Comparison of ENCODE assay signal across 23 cellular contexts in genomic region chr4:4560136-4560535, GRCh38. TPM values are rescaled to one million over a fixed set of nuclear protein-coding genes. Genes with fewer than 3 reads are reported as not detected.
DNase-seq lines count a peak whose midpoint lies in the region; ATAC-seq, FAIRE-seq and TF ChIP-seq lines count a peak whose summit lies in the region.
"Had no signal": no experiment of that assay in that cellular context is flagged by ENCODE, and none has a peak within 500 bp of the region (broad histone marks: within the 10 kb centered on the region; RNA-seq: fewer than 3 reads in every experiment).

No MANE protein-coding gene starts in this region.

- no peak for FAIRE-seq in urothelium cell line (lab: Jason Lieb, UNC)
- FAIRE-seq: GM18507 had no signal

- H4K20me1 ChIP-seq in GM23338 (replicated peaks; ENCODE audit: insufficient read depth) = peaks cover 26% of the 10 kb centered on the region

- H3K9me3 Mint-ChIP-seq in MCF 10A (ENCODE audit: unreplicated experiment) = no peaks in the 10 kb centered on the region
- no peaks in the 10 kb centered on the region for H3K9me3 Mint-ChIP-seq in GM23338
- H3K9me3 Mint-ChIP-seq: CD8-positive, alpha-beta memory T cell had no signal

- H3K4me2 ChIP-seq in GM23338 = no peak overlapping the region

- no TSS peak for BruUV-seq in MCF 10A (replicated peaks; lab: Mats Ljungman, UMichigan)

- H3K27ac Mint-ChIP-seq in MCF 10A (ENCODE audit: low read depth, unreplicated experiment) (no peak overlapping the region), GM23338 (no peak overlapping the region)

- H3K36me3 ChIP-seq in breast epithelium (no peaks in the 10 kb centered on the region), GM23338 (ENCODE audit: insufficient read depth) (no peaks in the 10 kb centered on the region)
- H3K36me3 ChIP-seq: MG63 had no signal

- peak overlapping the region; percentile 65 to 66 for H3K27ac ChIP-seq in breast epithelium
- H3K27ac ChIP-seq in GM23338 (ENCODE audit: low read depth) = no peak overlapping the region

- H3K4me3 Mint-ChIP-seq in MCF 10A (ENCODE audit: unreplicated experiment) (no peak overlapping the region), GM23338 (no peak overlapping the region)
- H3K4me3 Mint-ChIP-seq: CD8-positive, alpha-beta memory T cell had no signal

- TF ChIP-seq CTCF in breast epithelium (IDR thresholded peaks at IDR 0.05) (no peak), MCF 10A (IDR thresholded peaks at IDR 0.05; ENCODE audit: unreplicated experiment) (no peak), choroid plexus epithelial cell (conservative IDR thresholded peaks at IDR 0.05; ENCODE audit: low read depth, low read length) (no peak), GM23338 (conservative IDR thresholded peaks at IDR 0.05; ENCODE audit: low read depth in 2 of 2) (no peak)

- H3K27me3 ChIP-seq in breast epithelium (no peaks in the 10 kb centered on the region), GM23338 (ENCODE audit: insufficient read depth) (no peaks in the 10 kb centered on the region)
- H3K27me3 ChIP-seq: MG63 had no signal

- POLR2A ChIA-PET in MCF 10A (lab: Yijun Ruan, JAX) = interaction anchor here (0.6 kb wide), 1 partner anchor 47 kb away, joined by 3 read pairs; no protein-coding TSS in a partner anchor

- no peaks in the 10 kb centered on the region for H3K9me2 ChIP-seq in GM23338 (ENCODE audit: insufficient read depth)

- no peaks in the 10 kb centered on the region for H3K9me3 ChIP-seq in breast epithelium
- H3K9me3 ChIP-seq: MG63 had no signal

- DNase-seq in breast epithelium (ENCODE audit: low spot score in 2 of 2) = no peak
- DNase-seq in MCF 10A (ENCODE audit: unreplicated experiment) = no peak
- peak; percentile 30 for DNase-seq in choroid plexus epithelial cell (ENCODE audit: low read depth)
- DNase-seq in iris pigment epithelial cell (ENCODE audit: low read depth) = peak; percentile 40
- DNase-seq in urothelium cell line (ENCODE audit: low spot score) = no peak
- no peak for DNase-seq in GM23338 (ENCODE audit: low spot score)
- no peak for DNase-seq in HUDEP-2 (lab: John Stamatoyannopoulos, UW; ENCODE audit: unreplicated experiment in 76 of 76)
- DNase-seq: 8988T; AML-193; C1 segment of cervical spinal cord; CD8-positive, alpha-beta memory T cell; DMS153; GDM1; Karpas-422; MG63; NCI-H1417 treated with DMSO at 0.1 percent for 48 hours; NCI-H187; NCI-H446; NCI-H526; OCI-M1; Right ventricle myocardium superior had no signal

- H3K27me3 Mint-ChIP-seq in MCF 10A (ENCODE audit: insufficient read depth, unreplicated experiment) (no peaks in the 10 kb centered on the region), GM23338 (ENCODE audit: insufficient read depth, low read depth, poor library complexity) (peaks cover 8% of the 10 kb centered on the region)
- H3K27me3 Mint-ChIP-seq: CD8-positive, alpha-beta memory T cell had no signal

- H3K36me3 Mint-ChIP-seq in MCF 10A (ENCODE audit: insufficient read depth, unreplicated experiment) = peaks cover 17% of the 10 kb centered on the region
- peaks cover 19% of the 10 kb centered on the region for H3K36me3 Mint-ChIP-seq in GM23338 (ENCODE audit: low read depth)

- H3K4me1 ChIP-seq in breast epithelium (no peaks in the 10 kb centered on the region), GM23338 (ENCODE audit: insufficient read depth) (no peaks in the 10 kb centered on the region)

- H2AFZ ChIP-seq in GM23338 = no peak overlapping the region

- no peaks in the 10 kb centered on the region for H3F3A ChIP-seq in GM23338 (replicated peaks; ENCODE audit: low read depth)

- intact Hi-C loops in breast epithelium (cut with DNase I; ENCODE audit: low total_unique reads) (no loop called here), MCF 10A (cut with micrococcal nuclease) (no loop called here)

- ATAC-seq in GM19463 (IDR thresholded peaks at IDR 0.05; ENCODE audit: unreplicated experiment) (no peak), GM23338 (no peak)

- CTCF ChIA-PET in MCF 10A (lab: Yijun Ruan, JAX) = interaction anchor here (0.7 to 1.0 kb wide), 2 partner anchors 56 to 67 kb away, joined by 3 read pairs; no protein-coding TSS in a partner anchor

- H3K4me1 Mint-ChIP-seq in MCF 10A (ENCODE audit: insufficient read depth, unreplicated experiment) (no peaks in the 10 kb centered on the region), GM23338 (no peaks in the 10 kb centered on the region)
- H3K4me1 Mint-ChIP-seq: CD8-positive, alpha-beta memory T cell had no signal

- H3K79me2 ChIP-seq in GM23338 (replicated peaks; ENCODE audit: insufficient read depth) = no peaks in the 10 kb centered on the region

- no peak for TF ChIP-seq POLR2A in breast epithelium (IDR thresholded peaks at IDR 0.05)

- H3K4me3 ChIP-seq in breast epithelium = peak overlapping the region in 2 of 3 donors; percentile 32 to 43
- H3K4me3 ChIP-seq in choroid plexus epithelial cell (ENCODE audit: low read depth, low read length) = no peak overlapping the region
- H3K4me3 ChIP-seq in GM23338 = no peak overlapping the region
- H3K4me3 ChIP-seq: MG63 had no signal

TF ChIP-seq in GM23338, 12 proteins besides CTCF, POLR2A, EP300 and RAD21 (continues in another document):
- TF ChIP-seq CREB1 (CRISPR knock-in tag; IDR thresholded peaks at IDR 0.05; ENCODE audit: low read depth) (no peak), ZNF331 (CRISPR knock-in tag; IDR thresholded peaks at IDR 0.05; ENCODE audit: low read depth) (no peak), JUNB (IDR thresholded peaks at IDR 0.05; ENCODE audit: unreplicated experiment) (no peak), STAT1 (IDR thresholded peaks at IDR 0.05; ENCODE audit: unreplicated experiment) (no peak), ETS1 (IDR thresholded peaks at IDR 0.05) (no peak), EZH2phosphoT487 (IDR thresholded peaks at IDR 0.05; ENCODE audit: unreplicated experiment) (no peak), EZH2 (IDR thresholded peaks at IDR 0.05; ENCODE audit: low read depth, unreplicated experiment) (no peak)

RNA-seq across cellular contexts. Expression of gene STX18, which starts 18.3 kb away (rescaled TPM):
- total RNA-seq in breast epithelium (10 to 100 TPM; 32.2 to 36.3 (median 32.8) TPM), MCF 10A (2022) (32.7 and 34.3 TPM in 2 replicates)
- 15.9 and 30.8 TPM in 2 replicates for total RNA-seq in GM23338 (2014; rRNA removed; shearing (Covaris generic))
- polyA plus RNA-seq in GM23338 (2016; fragmentation: Nextera tagmentation; extraction: Ambion mirVana) = 16.6 and 18.1 TPM in 2 replicates

Comparison
In these comparisons a context has a peak if more than half of its experiments do, and no peak if none do; other contexts are left out.
1. DNase-seq: peak in choroid plexus epithelial cell (single experiment) and iris pigment epithelial cell (single experiment); none in breast epithelium (0 of 2), MCF 10A (single experiment), urothelium cell line (single experiment), GM23338 (single experiment) and HUDEP-2 (0 of 76).
2. H3K4me3 ChIP-seq: peak in breast epithelium (2 of 3); none in choroid plexus epithelial cell (single experiment) and GM23338 (single experiment).